1 cellular context compared by ENCODE assay signal in genomic region chr18:59358611-59359575, GRCh38.
TF ChIP-seq lines count a peak whose summit lies in the region.

TSS of gene LMAN1 (minus strand) at chr18:59359265. CDS start at chr18:59359244, 21 bp downstream.

TF ChIP-seq in HepG2, 621 proteins besides CTCF, POLR2A, EP300 and RAD21 (continued from another document and continues in another):
- TF ChIP-seq ZSCAN5A (CRISPR knock-in tag; IDR thresholded peaks at IDR 0.05; ENCODE audit: borderline replicate concordance) (no peak), ZNF800 (CRISPR knock-in tag; IDR thresholded peaks at IDR 0.05) (no peak), ZBTB25 (CRISPR knock-in tag; IDR thresholded peaks at IDR 0.05) (peak; percentile 52; the same call in 1 of the 2 replicates), HNF4A (CRISPR knock-in tag; IDR thresholded peaks at IDR 0.05) (0 out of 2 replicates have a peak, but pooled peaks have one; percentile 16), ZNF781 (CRISPR knock-in tag; IDR thresholded peaks at IDR 0.05; ENCODE audit: borderline replicate concordance, not compliant biosample characterization) (peak; percentile 72), PATZ1 (CRISPR knock-in tag; IDR thresholded peaks at IDR 0.05) (peak; percentile 94), ZNF883 (CRISPR knock-in tag; IDR thresholded peaks at IDR 0.05; ENCODE audit: not compliant biosample characterization) (peak; percentile 84), KAT8 (CRISPR knock-in tag; IDR thresholded peaks at IDR 0.05) (peak; percentile 60), MEIS1 (CRISPR knock-in tag; IDR thresholded peaks at IDR 0.05; ENCODE audit: borderline replicate concordance) (no peak), ATRX (CRISPR knock-in tag; IDR thresholded peaks at IDR 0.05; ENCODE audit: borderline replicate concordance) (no peak), ZSCAN12 (CRISPR knock-in tag; IDR thresholded peaks at IDR 0.05) (no peak), MIER2 (CRISPR knock-in tag; IDR thresholded peaks at IDR 0.05) (no peak), ZNF510 (CRISPR knock-in tag; IDR thresholded peaks at IDR 0.05; ENCODE audit: low read depth) (no peak), THAP9 (CRISPR knock-in tag; IDR thresholded peaks at IDR 0.05; ENCODE audit: borderline replicate concordance) (peak; percentile 96), ZBTB38 (CRISPR knock-in tag; IDR thresholded peaks at IDR 0.05) (peak; percentile 44; the same call in 1 of the 2 replicates), CEBPB (IDR thresholded peaks at IDR 0.05; ENCODE audit: borderline replicate concordance, low read depth, low read length) (no peak), ZNF784 (CRISPR knock-in tag; IDR thresholded peaks at IDR 0.05; ENCODE audit: borderline replicate concordance) (0 out of 2 replicates have a peak, but pooled peaks have one; percentile 70), ARNTL (CRISPR knock-in tag; IDR thresholded peaks at IDR 0.05) (peak; percentile 47; the same call in 1 of the 2 replicates), HMGXB3 (CRISPR knock-in tag; IDR thresholded peaks at IDR 0.05; ENCODE audit: borderline replicate concordance) (peak; percentile 80), TP53 (CRISPR knock-in tag; conservative IDR thresholded peaks at IDR 0.05) (0 out of 2 replicates have a peak, but pooled peaks have one; percentile 47), HINFP (CRISPR knock-in tag; IDR thresholded peaks at IDR 0.05; ENCODE audit: low read depth) (no peak), E2F5 (CRISPR knock-in tag; conservative IDR thresholded peaks at IDR 0.05) (peak; percentile 37; the same call in 1 of the 2 replicates), MXD1 (CRISPR knock-in tag; IDR thresholded peaks at IDR 0.05) (peak; percentile 83), ZFP41 (CRISPR knock-in tag; IDR thresholded peaks at IDR 0.05; ENCODE audit: borderline replicate concordance) (no peak), ZNF446 (CRISPR knock-in tag; IDR thresholded peaks at IDR 0.05) (no peak), TMF1 (CRISPR knock-in tag; IDR thresholded peaks at IDR 0.05; ENCODE audit: low read depth) (0 out of 2 replicates have a peak, but pooled peaks have one; percentile 30), NFE2L2 (IDR thresholded peaks at IDR 0.05; ENCODE audit: low read length) (no peak), ZNF234 (CRISPR knock-in tag; conservative IDR thresholded peaks at IDR 0.05) (no peak), YY1 (IDR thresholded peaks at IDR 0.05; ENCODE audit: insufficient read depth, insufficient replicate concordance, low read depth, low read length) (peak; percentile 97), ZNF205 (CRISPR knock-in tag; IDR thresholded peaks at IDR 0.05) (no peak), MIXL1 (CRISPR knock-in tag; IDR thresholded peaks at IDR 0.05) (no peak)
